Comparison of ENCODE assay signal across 23 cellular contexts in the genomic region with DNA sequence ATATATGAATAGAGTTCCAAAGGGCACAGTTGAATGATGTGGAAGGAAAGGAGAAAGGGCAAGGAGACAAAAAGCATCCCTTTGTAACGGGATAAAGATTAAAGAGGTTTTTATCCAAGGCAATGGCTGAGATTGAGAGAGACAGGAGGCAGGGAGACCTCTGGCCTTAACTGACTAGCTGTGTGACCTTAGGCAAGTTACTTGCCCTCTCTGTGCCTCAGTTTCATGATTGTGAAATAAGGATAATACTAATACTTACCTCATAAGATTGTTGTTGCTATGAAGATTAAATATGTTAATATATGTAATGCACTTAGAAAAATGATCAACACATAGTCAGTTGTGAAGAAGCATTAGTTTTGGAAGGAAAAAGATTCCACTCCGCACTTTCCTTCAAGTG.
A peak's percentile ranks its signal among the peaks of the same experiment; 100 is the strongest.
DNase-seq lines count a peak whose midpoint lies in the region; ATAC-seq and TF ChIP-seq lines count a peak whose summit lies in the region.
"Had no signal": no experiment of that assay in that cellular context is flagged by ENCODE, and none has a peak within 500 bp of the region (broad histone marks: within the 10 kb centered on the region; RNA-seq: fewer than 3 reads in every experiment).

No MANE protein-coding gene starts in this region.

- TF ChIP-seq CTCF in WTC11 (IDR thresholded peaks at IDR 0.05) (no peak), nephron (IDR thresholded peaks at IDR 0.05; ENCODE audit: unreplicated experiment in 3 of 3) (no peak), type B pancreatic cell (conservative IDR thresholded peaks at IDR 0.05) (no peak)

- H3K27me3 Mint-ChIP-seq in stimulated activated naive CD8-positive, alpha-beta T cell treated with anti-CD3 and anti-CD28 coated beads, Interleukin-15, Interleukin-2, amounts not matched to agents 100 ng/mL and 50 ng/mL, for 24 hours = peaks cover 43% of the 10 kb centered on the region
- peaks cover 43% of the 10 kb centered on the region for H3K27me3 Mint-ChIP-seq in stimulated activated naive CD8-positive, alpha-beta T cell treated with anti-CD3 and anti-CD28 coated beads, Interleukin-15, amount 100 ng/mL, for 72 hours
- H3K27me3 Mint-ChIP-seq in WTC11 (ENCODE audit: low read depth) (no peaks in the 10 kb centered on the region), nephron (ENCODE audit: low read depth) (peaks cover 7% of the 10 kb centered on the region), type B pancreatic cell (peaks cover 7% of the 10 kb centered on the region)

- H3K9me3 Mint-ChIP-seq in stimulated activated naive CD8-positive, alpha-beta T cell treated with anti-CD3 and anti-CD28 coated beads, Interleukin-15, Interleukin-2, amounts not matched to agents 100 ng/mL and 50 ng/mL, for 24 hours = no peaks in the 10 kb centered on the region
- no peaks in the 10 kb centered on the region for H3K9me3 Mint-ChIP-seq in stimulated activated naive CD8-positive, alpha-beta T cell treated with anti-CD3 and anti-CD28 coated beads, Interleukin-15, amount 100 ng/mL, for 72 hours
- H3K9me3 Mint-ChIP-seq in WTC11 (no peaks in the 10 kb centered on the region), nephron (no peaks in the 10 kb centered on the region), type B pancreatic cell (peaks cover 7% of the 10 kb centered on the region)
- H3K9me3 Mint-ChIP-seq in activated naive CD4-positive, alpha-beta T cell treated with anti-CD3 and anti-CD28 coated beads, Interleukin-2, amount 50 U/mL, for 72 hours = peaks cover 0 to 4% of the 10 kb centered on the region in 2 donors

- DNase-seq in stimulated activated naive CD8-positive, alpha-beta T cell treated with anti-CD3 and anti-CD28 coated beads, Interleukin-15, amount 100 ng/mL, for 72 hours = no peak
- DNase-seq in WTC11 (ENCODE audit: low spot score) (no peak), type B pancreatic cell (ENCODE audit: extremely low spot score, unreplicated experiment) (no peak)
- DNase-seq in activated naive CD4-positive, alpha-beta T cell treated with anti-CD3 and anti-CD28 coated beads, Interleukin-2, amount 50 U/mL, for 72 hours (ENCODE audit: low spot score in 2 of 2) = no peak
- DNase-seq: AML-193; CD4-positive, alpha-beta memory T cell; COR-L47; KBM-7; MV-4-11; NCI-H1105; NCI-H146; NCI-H1930; NCI-H2107; NCI-H524; NCI-H748 treated with DMSO at 0.1 percent for 48 hours; NK-92 treated with Interleukin-12 subunit alpha and Interleukin-12 subunit beta, amount 100 ng/mL, for 24 hours; PC-9; SJCRH30 had no signal

- H3K4me3 Mint-ChIP-seq in stimulated activated naive CD8-positive, alpha-beta T cell treated with anti-CD3 and anti-CD28 coated beads, Interleukin-15, Interleukin-2, amounts not matched to agents 100 ng/mL and 50 ng/mL, for 24 hours = no peak overlapping the region
- no peak overlapping the region for H3K4me3 Mint-ChIP-seq in stimulated activated naive CD8-positive, alpha-beta T cell treated with anti-CD3 and anti-CD28 coated beads, Interleukin-15, amount 100 ng/mL, for 72 hours
- H3K4me3 Mint-ChIP-seq in WTC11 (no peak overlapping the region), nephron (no peak overlapping the region), type B pancreatic cell (no peak overlapping the region)
- H3K4me3 Mint-ChIP-seq: CD4-positive, alpha-beta memory T cell had no signal

- CTCF ChIA-PET in WTC11 (lab: Charles Lee) = interaction anchor here (2.1 kb wide), 1 partner anchor 39 kb away, joined by 7 read pairs; no protein-coding TSS in a partner anchor

- H3K27ac Mint-ChIP-seq in stimulated activated naive CD8-positive, alpha-beta T cell treated with anti-CD3 and anti-CD28 coated beads, Interleukin-15, Interleukin-2, amounts not matched to agents 100 ng/mL and 50 ng/mL, for 24 hours = peak overlapping the region; percentile 3
- no peak overlapping the region for H3K27ac Mint-ChIP-seq in stimulated activated naive CD8-positive, alpha-beta T cell treated with anti-CD3 and anti-CD28 coated beads, Interleukin-15, amount 100 ng/mL, for 72 hours
- peak overlapping the region; percentile 1; the same call in 1 of the 2 replicates for H3K27ac Mint-ChIP-seq in WTC11
- H3K27ac Mint-ChIP-seq in nephron = peak overlapping the region in 2 of 3 experiments; percentile 11 to 59
- no peak overlapping the region for H3K27ac Mint-ChIP-seq in type B pancreatic cell
- no peak overlapping the region for H3K27ac Mint-ChIP-seq in activated naive CD4-positive, alpha-beta T cell treated with anti-CD3 and anti-CD28 coated beads, Interleukin-2, amount 50 U/mL, for 72 hours
- H3K27ac Mint-ChIP-seq: CD4-positive, alpha-beta memory T cell had no signal

- ATAC-seq in stimulated activated naive CD8-positive, alpha-beta T cell treated with anti-CD3 and anti-CD28 coated beads, Interleukin-15, amount 100 ng/mL, for 72 hours = no peak
- ATAC-seq in WTC11 (no peak), GM18502 (IDR thresholded peaks at IDR 0.05; ENCODE audit: poor library complexity, unreplicated experiment) (no peak)
- no peak for ATAC-seq in activated naive CD4-positive, alpha-beta T cell treated with anti-CD3 and anti-CD28 coated beads, Interleukin-2, amount 50 U/mL, for 72 hours
- ATAC-seq: Right ventricle myocardium inferior, SK-N-SH treated with all-trans-retinoic acid at 6 μM for 48 hours had no signal

- peaks cover 23% of the 10 kb centered on the region for H3K4me1 Mint-ChIP-seq in stimulated activated naive CD8-positive, alpha-beta T cell treated with anti-CD3 and anti-CD28 coated beads, Interleukin-15, Interleukin-2, amounts not matched to agents 100 ng/mL and 50 ng/mL, for 24 hours (ENCODE audit: low read depth)
- peaks cover 23% of the 10 kb centered on the region for H3K4me1 Mint-ChIP-seq in stimulated activated naive CD8-positive, alpha-beta T cell treated with anti-CD3 and anti-CD28 coated beads, Interleukin-15, amount 100 ng/mL, for 72 hours
- peaks cover 34% of the 10 kb centered on the region for H3K4me1 Mint-ChIP-seq in WTC11
- peaks cover 46% of the 10 kb centered on the region for H3K4me1 Mint-ChIP-seq in nephron
- H3K4me1 Mint-ChIP-seq in type B pancreatic cell (ENCODE audit: unreplicated experiment) = peaks cover 9% of the 10 kb centered on the region

- H3K36me3 Mint-ChIP-seq in stimulated activated naive CD8-positive, alpha-beta T cell treated with anti-CD3 and anti-CD28 coated beads, Interleukin-15, Interleukin-2, amounts not matched to agents 100 ng/mL and 50 ng/mL, for 24 hours (ENCODE audit: low read depth) = no peaks in the 10 kb centered on the region
- H3K36me3 Mint-ChIP-seq in WTC11 (no peaks in the 10 kb centered on the region), nephron (ENCODE audit: low read depth) (no peaks in the 10 kb centered on the region), type B pancreatic cell (no peaks in the 10 kb centered on the region)
- no peaks in the 10 kb centered on the region for H3K36me3 Mint-ChIP-seq in activated naive CD4-positive, alpha-beta T cell treated with anti-CD3 and anti-CD28 coated beads, Interleukin-2, amount 50 U/mL, for 72 hours
- H3K36me3 Mint-ChIP-seq: CD4-positive, alpha-beta memory T cell had no signal

- POLR2A ChIA-PET in WTC11 (lab: Charles Lee) = no interaction called here

TF ChIP-seq in WTC11, 78 proteins besides CTCF, POLR2A, EP300 and RAD21 (continues in another document):
- TF ChIP-seq SOX15 (CRISPR knock-in tag; IDR thresholded peaks at IDR 0.05) (no peak), E2F1 (CRISPR knock-in tag; IDR thresholded peaks at IDR 0.05) (no peak), TCF7 (CRISPR knock-in tag; IDR thresholded peaks at IDR 0.05; ENCODE audit: low read depth) (no peak), ZNF121 (CRISPR knock-in tag; IDR thresholded peaks at IDR 0.05) (no peak), GTF2I (CRISPR knock-in tag; conservative IDR thresholded peaks at IDR 0.05) (no peak), JAZF1 (CRISPR knock-in tag; IDR thresholded peaks at IDR 0.05) (no peak), GABPB1 (CRISPR knock-in tag; IDR thresholded peaks at IDR 0.05) (no peak), ZNF317 (CRISPR knock-in tag; IDR thresholded peaks at IDR 0.05; ENCODE audit: borderline replicate concordance, low read depth) (no peak), JUN (CRISPR knock-in tag; IDR thresholded peaks at IDR 0.05) (no peak), ATF1 (CRISPR knock-in tag; IDR thresholded peaks at IDR 0.05) (no peak)
- TF ChIP-seq, protein P1, sequence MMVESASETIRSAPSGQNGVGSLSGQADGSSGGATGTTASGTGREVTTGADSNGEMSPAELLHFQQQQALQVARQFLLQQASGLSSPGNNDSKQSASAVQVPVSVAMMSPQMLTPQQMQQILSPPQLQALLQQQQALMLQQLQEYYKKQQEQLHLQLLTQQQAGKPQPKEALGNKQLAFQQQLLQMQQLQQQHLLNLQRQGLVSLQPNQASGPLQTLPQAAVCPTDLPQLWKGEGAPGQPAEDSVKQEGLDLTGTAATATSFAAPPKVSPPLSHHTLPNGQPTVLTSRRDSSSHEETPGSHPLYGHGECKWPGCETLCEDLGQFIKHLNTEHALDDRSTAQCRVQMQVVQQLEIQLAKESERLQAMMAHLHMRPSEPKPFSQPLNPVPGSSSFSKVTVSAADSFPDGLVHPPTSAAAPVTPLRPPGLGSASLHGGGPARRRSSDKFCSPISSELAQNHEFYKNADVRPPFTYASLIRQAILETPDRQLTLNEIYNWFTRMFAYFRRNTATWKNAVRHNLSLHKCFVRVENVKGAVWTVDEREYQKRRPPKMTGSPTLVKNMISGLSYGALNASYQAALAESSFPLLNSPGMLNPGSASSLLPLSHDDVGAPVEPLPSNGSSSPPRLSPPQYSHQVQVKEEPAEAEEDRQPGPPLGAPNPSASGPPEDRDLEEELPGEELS (CRISPR knock-in tag; IDR thresholded peaks at IDR 0.05) = no peak

Comparison
In these comparisons a context has a peak if more than half of its experiments do, and no peak if none do; other contexts are left out.
1. H3K27ac Mint-ChIP-seq: peak in stimulated activated naive CD8-positive, alpha-beta T cell treated with anti-CD3 and anti-CD28 coated beads, Interleukin-15, Interleukin-2, amounts not matched to agents 100 ng/mL and 50 ng/mL, for 24 hours (single experiment), WTC11 (single experiment) and nephron (2 of 3); none in stimulated activated naive CD8-positive, alpha-beta T cell treated with anti-CD3 and anti-CD28 coated beads, Interleukin-15, amount 100 ng/mL, for 72 hours (0 of 2), type B pancreatic cell (single experiment) and activated naive CD4-positive, alpha-beta T cell treated with anti-CD3 and anti-CD28 coated beads, Interleukin-2, amount 50 U/mL, for 72 hours (0 of 2).